In the genomic region with DNA sequence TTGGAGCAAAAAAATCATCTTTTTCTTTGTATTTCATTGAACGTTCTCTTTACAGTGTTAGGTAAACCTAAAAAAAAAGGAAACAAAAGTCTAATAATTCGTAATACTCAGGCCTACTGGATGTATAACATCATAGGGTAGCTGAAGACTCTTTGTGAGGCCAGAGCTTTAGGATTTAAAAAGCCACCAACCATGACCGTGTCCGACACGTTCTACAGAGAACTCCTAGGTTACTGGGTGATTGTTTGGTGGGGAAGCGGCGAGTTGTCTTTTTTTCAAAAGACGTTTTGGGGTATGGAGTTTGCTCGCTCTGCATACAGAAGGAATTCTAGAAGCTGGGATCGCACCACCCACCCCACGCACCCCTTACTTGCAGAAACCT, we compare ENCODE assay signal across 8 cellular contexts. TPM values are rescaled to one million over a fixed set of nuclear protein-coding genes. Genes with fewer than 3 reads are reported as not detected.
DNase-seq lines count a peak whose midpoint lies in the region; ATAC-seq and TF ChIP-seq lines count a peak whose summit lies in the region.

No MANE protein-coding gene starts in this region.

- intact Hi-C loops in activated naive CD4-positive, alpha-beta T cell treated with anti-CD3 and anti-CD28 coated beads for 36 hours (cut with micrococcal nuclease) = loop anchor here (1.0 to 10.0 kb wide), 8 partner anchors 36 to 794 kb away; a partner anchor contains a TSS

- H3K27me3 Mint-ChIP-seq in activated naive CD4-positive, alpha-beta T cell treated with anti-CD3 and anti-CD28 coated beads for 36 hours (ENCODE audit: low read depth) = no peaks in the 10 kb centered on the region

- H4K20me1 ChIP-seq in fibroblast of lung (ENCODE audit: control insufficient read depth, extremely low read depth, insufficient read depth, low read length) = peaks cover 5% of the 10 kb centered on the region

- H3K4me1 ChIP-seq in SJCRH30 (peaks cover 15% of the 10 kb centered on the region), fibroblast of lung (ENCODE audit: control insufficient read depth, extremely low read depth, insufficient read depth, low read length) (peaks cover 3% of the 10 kb centered on the region)

- peak overlapping the region; percentile 80 for H3K4me3 Mint-ChIP-seq in activated naive CD4-positive, alpha-beta T cell treated with anti-CD3 and anti-CD28 coated beads for 36 hours

- H3K9me3 Mint-ChIP-seq in activated naive CD4-positive, alpha-beta T cell treated with anti-CD3 and anti-CD28 coated beads for 36 hours = no peaks in the 10 kb centered on the region

- peak overlapping the region; percentile 78 for H3K27ac Mint-ChIP-seq in activated naive CD4-positive, alpha-beta T cell treated with anti-CD3 and anti-CD28 coated beads for 36 hours

- H3K4me3 ChIP-seq in SJCRH30 (peak overlapping the region; percentile 93), fibroblast of lung (replicated peaks in 1 of 4; ENCODE audit: control extremely low read depth in 1 of 4, insufficient read depth in 1 of 4, low read depth in 3 of 4, low read length in 4 of 4) (peak overlapping the region; percentile 34 to 73 (median 71))

- DNase-seq in activated naive CD4-positive, alpha-beta T cell treated with anti-CD3 and anti-CD28 coated beads for 36 hours = no peak
- no peak for DNase-seq in activated naive CD4-positive, alpha-beta T cell (lab: John Stamatoyannopoulos, UW)
- DNase-seq in SJCRH30 = no peak
- peak in 1 of 2 donors; percentile 38 for DNase-seq in fibroblast of lung (ENCODE audit: low read depth in 2 of 2)
- DNase-seq in omental fat pad (ENCODE audit: low spot score) = no peak
- no peak for DNase-seq in stimulated activated CD4-positive, alpha-beta T cell treated with anti-CD3 and anti-CD28 coated beads, Interleukin-2, amount 100 ng/mL, for 48 hours

- peaks cover 11% of the 10 kb centered on the region for H3K4me1 Mint-ChIP-seq in activated naive CD4-positive, alpha-beta T cell treated with anti-CD3 and anti-CD28 coated beads for 36 hours (ENCODE audit: low read depth)

- H3K27ac ChIP-seq in SJCRH30 (peak overlapping the region; percentile 94), fibroblast of lung (ENCODE audit: insufficient read depth, low read length) (peak overlapping the region; percentile 98)

- ATAC-seq in omental fat pad (ENCODE audit: low FRiP score) = peak; percentile 1
- no peak for ATAC-seq in HG03139 (IDR thresholded peaks at IDR 0.05; ENCODE audit: unreplicated experiment)
- ATAC-seq in GM21737 (IDR thresholded peaks at IDR 0.05; ENCODE audit: unreplicated experiment) = no peak

- no peaks in the 10 kb centered on the region for H3K27me3 ChIP-seq in SJCRH30
- no peaks in the 10 kb centered on the region for H3K27me3 ChIP-seq in fibroblast of lung (ENCODE audit: control insufficient read depth, insufficient read depth, low read length)

- H3K4me2 ChIP-seq in fibroblast of lung (ENCODE audit: extremely low read depth, insufficient read depth, low read length) = peak overlapping the region; percentile 76

- H3K36me3 Mint-ChIP-seq in activated naive CD4-positive, alpha-beta T cell treated with anti-CD3 and anti-CD28 coated beads for 36 hours (ENCODE audit: low read depth) = peaks cover 23% of the 10 kb centered on the region

- H3K79me2 ChIP-seq in fibroblast of lung (ENCODE audit: control insufficient read depth, insufficient read depth, low read length) = peaks cover 38% of the 10 kb centered on the region

- peak overlapping the region; percentile 28 for H2AFZ ChIP-seq in fibroblast of lung (ENCODE audit: low read length)

- CTCF ChIA-PET in activated naive CD4-positive, alpha-beta T cell treated with anti-CD3 and anti-CD28 coated beads for 36 hours (lab: Charles Lee) = interaction anchor here (1.1 kb wide), 1 partner anchor 54 kb away, joined by 3 read pairs; no protein-coding TSS in a partner anchor

- peaks cover 32% of the 10 kb centered on the region for H3K36me3 ChIP-seq in SJCRH30
- H3K36me3 ChIP-seq in fibroblast of lung (ENCODE audit: control insufficient read depth, insufficient read depth, low read length) = peaks cover 2% of the 10 kb centered on the region

- H3K9ac ChIP-seq in fibroblast of lung (ENCODE audit: insufficient read depth, low read length) = peak overlapping the region; percentile 99

- no peak for TF ChIP-seq CTCF in fibroblast of lung (conservative IDR thresholded peaks at IDR 0.05 in 1 of 2, IDR thresholded peaks at IDR 0.05 in 1 of 2; ENCODE audit: low read depth in 1 of 2, low read length in 2 of 2)
- no peak for TF ChIP-seq CTCF in omental fat pad (IDR thresholded peaks at IDR 0.05)

- no peaks in the 10 kb centered on the region for H3K9me3 ChIP-seq in SJCRH30 (replicated peaks)
- H3K9me3 ChIP-seq in fibroblast of lung (ENCODE audit: control insufficient read depth, insufficient read depth, low read depth, low read length) = no peaks in the 10 kb centered on the region

RNA-seq across cellular contexts. Expression of a gene that starts 0.6 kb away (rescaled TPM):
- 100 to 1,000 TPM; 274 to 289 TPM for total RNA-seq in activated naive CD4-positive, alpha-beta T cell treated with anti-CD3 and anti-CD28 coated beads for 36 hours
- 269 and 287 TPM in 2 replicates for total RNA-seq in SJCRH30 (2014; rRNA removed; shearing (Covaris generic))
- total RNA-seq in fibroblast of lung = 181 and 220 TPM in 2 replicates
- polyA plus RNA-seq in fibroblast of lung = 203 and 228 TPM in 2 replicates
- polyA plus RNA-seq in fibroblast of lung (2012) = 144 and 160 TPM in 2 replicates
- polyA minus RNA-seq in fibroblast of lung (ENCODE audit: low replicate concordance) = 384 and 490 TPM in 2 replicates
- total RNA-seq in omental fat pad = 100 to 1,000 TPM; 130 to 190 (median 141) TPM

RNA-seq across cellular contexts. Expression of a gene that starts 54.5 kb away (rescaled TPM):
- total RNA-seq in activated naive CD4-positive, alpha-beta T cell treated with anti-CD3 and anti-CD28 coated beads for 36 hours = 10 to 100 TPM; 91.0 to 93.3 TPM
- total RNA-seq in SJCRH30 (2014; rRNA removed; shearing (Covaris generic)) = 50.2 and 52.0 TPM in 2 replicates
- total RNA-seq in fibroblast of lung (12.1 and 14.4 TPM in 2 replicates), omental fat pad (10 to 100 TPM; 26.5 to 52.7 (median 27.7) TPM)
- 21.5 and 33.0 TPM in 2 replicates for polyA plus RNA-seq in fibroblast of lung
- 21.9 and 35.2 TPM in 2 replicates for polyA plus RNA-seq in fibroblast of lung (2012)
- 60.2 and 79.5 TPM in 2 replicates for polyA minus RNA-seq in fibroblast of lung (ENCODE audit: low replicate concordance)
